9 cellular contexts compared by ENCODE assay signal in genomic region chr4:30722092-30722915, GRCh38. TPM values are rescaled to one million over a fixed set of nuclear protein-coding genes. Genes with fewer than 3 reads are reported as not detected.
DNase-seq lines count a peak whose midpoint lies in the region; ATAC-seq and TF ChIP-seq lines count a peak whose summit lies in the region.
"Had no signal": no experiment of that assay in that cellular context is flagged by ENCODE, and none has a peak within 500 bp of the region (broad histone marks: within the 10 kb centered on the region; RNA-seq: fewer than 3 reads in every experiment).

No MANE protein-coding gene starts in this region.

- H3K4me3 ChIP-seq in HUES48 (ENCODE audit: low read depth, low read length) (peak overlapping the region; percentile 95), dorsolateral prefrontal cortex (peak overlapping the region; percentile 55 to 87 (median 73)), lower leg skin (ENCODE audit: low read depth, poor library complexity, severe bottlenecking) (peak overlapping the region; percentile 25), subcutaneous abdominal adipose tissue (ENCODE audit: low read depth in 1 of 5, low read length in 5 of 5) (peak overlapping the region; percentile 50 to 79 (median 75))
- H3K4me3 ChIP-seq: SJSA1 had no signal

- 7 to 10% methylated on average over 29 to 59 of the region's 95 CpGs for WGBS in lower leg skin, 2 donors

- intact Hi-C loops in dorsolateral prefrontal cortex (cut with DNase I) (no loop called here), lower leg skin (cut with DNase I; ENCODE audit: low total_unique reads) (no loop called here)

- H3K9ac ChIP-seq in HUES48 (ENCODE audit: low read depth, low read length) (no peak overlapping the region), subcutaneous abdominal adipose tissue (ENCODE audit: low read length in 5 of 5) (peak overlapping the region in 1 of 5 donors; percentile 14)

- no peak for TF ChIP-seq POLR2A in lower leg skin (IDR thresholded peaks at IDR 0.05)

- DNase-seq in dorsolateral prefrontal cortex (peak in 1 of 10 donors; percentile 45), lower leg skin (ENCODE audit: low spot score in 2 of 2) (no peak), DMS 273 treated with DMSO at 0.1 percent for 48 hours (lab: John Stamatoyannopoulos, UW) (no peak)
- DNase-seq: GOT3 had no signal

- H3K4me1 ChIP-seq in HUES48 (ENCODE audit: control insufficient read depth, insufficient read depth, low read length): peaks cover 39% of the 10 kb centered on the region
- peaks cover 2 to 73% (median 55%) of the 10 kb centered on the region in 5 donors for H3K4me1 ChIP-seq in subcutaneous abdominal adipose tissue (ENCODE audit: control insufficient read depth in 5 of 5, insufficient read depth in 5 of 5, low read length in 5 of 5)
- H3K4me1 ChIP-seq: SJSA1 had no signal

- no peak for ATAC-seq in HG03521 (IDR thresholded peaks at IDR 0.05; ENCODE audit: unreplicated experiment)
- ATAC-seq in activated CD4-positive, CD25-positive, alpha-beta regulatory T cell treated with anti-CD3 and anti-CD28 coated beads, Interleukin-2, amount 50 U/mL, for 24 hours: no peak

- TF ChIP-seq CTCF in dorsolateral prefrontal cortex (IDR thresholded peaks at IDR 0.05 in 54 of 56, conservative IDR thresholded peaks at IDR 0.05 in 2 of 56; ENCODE audit: low read depth in 1 of 56, partially characterized antibody in 56 of 56) (peak in 22 of 56 donors; percentile 3 to 44 (median 17)), lower leg skin (IDR thresholded peaks at IDR 0.05) (no peak)

- H3K27me3 ChIP-seq in HUES48 (ENCODE audit: control insufficient read depth, insufficient read depth, low read length): peaks cover 50% of the 10 kb centered on the region
- H3K27me3 ChIP-seq in dorsolateral prefrontal cortex: peaks cover 0 to 17% (median 0%) of the 10 kb centered on the region in 45 donors
- peaks cover 0 to 46% (median 27%) of the 10 kb centered on the region in 5 donors for H3K27me3 ChIP-seq in subcutaneous abdominal adipose tissue (ENCODE audit: control insufficient read depth in 5 of 5, insufficient read depth in 4 of 5, low read length in 5 of 5)

- no peaks in the 10 kb centered on the region for H3K36me3 ChIP-seq in HUES48 (ENCODE audit: control insufficient read depth, insufficient read depth, low read length)
- H3K36me3 ChIP-seq in subcutaneous abdominal adipose tissue (ENCODE audit: control insufficient read depth in 5 of 5, insufficient read depth in 5 of 5, low read length in 5 of 5): no peaks in the 10 kb centered on the region
- H3K36me3 ChIP-seq: SJSA1 had no signal

- H3K9me3 ChIP-seq in HUES48 (ENCODE audit: control insufficient read depth, insufficient read depth, low read length): no peaks in the 10 kb centered on the region
- no peaks in the 10 kb centered on the region for H3K9me3 ChIP-seq in subcutaneous abdominal adipose tissue (ENCODE audit: control insufficient read depth in 5 of 5, low read length in 5 of 5)
- H3K9me3 ChIP-seq: SJSA1 had no signal

- H3K27ac ChIP-seq in HUES48 (ENCODE audit: low read depth, low read length) (no peak overlapping the region), dorsolateral prefrontal cortex (peak overlapping the region in 31 of 59 donors; percentile 1 to 92 (median 47)), subcutaneous abdominal adipose tissue (ENCODE audit: low read depth, low read length) (no peak overlapping the region)
- H3K27ac ChIP-seq: SJSA1 had no signal

RNA-seq across cellular contexts. Expression of gene PCDH7, which starts 2.1 kb away (rescaled TPM):
- total RNA-seq in dorsolateral prefrontal cortex: 100 to 1,000 TPM in 86 of 120 experiments, 10 to 100 TPM in 34; 44.9 to 164 (median 112) TPM
- 10 to 100 TPM; 23.1 to 56.1 (median 41.0) TPM for total RNA-seq in lower leg skin

Comparison
In these comparisons a context has a peak if more than half of its experiments do, and no peak if none do; other contexts are left out.
1. H3K27ac ChIP-seq: peak in dorsolateral prefrontal cortex (31 of 59); none in HUES48 (single experiment) and subcutaneous abdominal adipose tissue (single experiment).
2. H3K4me3 ChIP-seq: peak in every context shown above with its lines; median percentile 95 in HUES48; 75 in subcutaneous abdominal adipose tissue; 73 in dorsolateral prefrontal cortex; 25 in lower leg skin.